Comparison of ENCODE assay signal across 10 cellular contexts in genomic region chr7:112112822-112113255, GRCh38.
DNase-seq lines count a peak whose midpoint lies in the region; ATAC-seq and TF ChIP-seq lines count a peak whose summit lies in the region.
"Had no signal": no experiment of that assay in that cellular context is flagged by ENCODE, and none has a peak within 500 bp of the region (broad histone marks: within the 10 kb centered on the region; RNA-seq: fewer than 3 reads in every experiment).

No MANE protein-coding gene starts in this region.

- H3K4me1 Mint-ChIP-seq in naive thymus-derived CD8-positive, alpha-beta T cell = no peaks in the 10 kb centered on the region
- H3K4me1 Mint-ChIP-seq: memory B cell had no signal

- POLR2A ChIA-PET in naive thymus-derived CD8-positive, alpha-beta T cell (lab: Charles Lee) = interaction anchor here (0.7 kb wide), 1 partner anchor 749 kb away, joined by 4 read pairs; no protein-coding TSS in a partner anchor

- H3K36me3 ChIP-seq in mesenchymal stem cell (ENCODE audit: control insufficient read depth in 1 of 2, insufficient read depth in 2 of 2, low read depth in 1 of 2, low read length in 2 of 2) = peaks cover 0 to 7% of the 10 kb centered on the region in 2 experiments
- no peaks in the 10 kb centered on the region for H3K36me3 ChIP-seq in uterus
- no peaks in the 10 kb centered on the region for H3K36me3 ChIP-seq in SJCRH30
- H3K36me3 ChIP-seq: cardiac muscle cell had no signal

- H3K18ac ChIP-seq in mesenchymal stem cell (ENCODE audit: low read depth in 1 of 2, low read length in 2 of 2) = peak overlapping the region in 1 of 2 experiments; percentile 29

- H3K4me2 ChIP-seq in mesenchymal stem cell (ENCODE audit: low read length, poor library complexity, severe bottlenecking) = no peak overlapping the region

- H2AFZ ChIP-seq in mesenchymal stem cell (ENCODE audit: low read depth, low read length) = no peak overlapping the region

- H4K91ac ChIP-seq in mesenchymal stem cell (ENCODE audit: low read length) = no peak overlapping the region

- peaks cover 0 to 11% (median 4%) of the 10 kb centered on the region in 5 donors for H3K27me3 Mint-ChIP-seq in naive thymus-derived CD8-positive, alpha-beta T cell

- H3K27ac ChIP-seq in mesenchymal stem cell (ENCODE audit: low read length, poor library complexity, severe bottlenecking) (no peak overlapping the region), uterus (peak overlapping the region; percentile 45 to 58), SJCRH30 (no peak overlapping the region)
- H3K27ac ChIP-seq: cardiac muscle cell had no signal

- DNase-seq in RPMI7951 (ENCODE audit: low read depth) (peak; percentile 45), epithelial cell of esophagus (ENCODE audit: low read depth) (peak; percentile 69), mesenchymal stem cell (peak; percentile 78), uterus (peak in 1 of 2 donors; percentile 27), GF-D8 (lab: John Stamatoyannopoulos, UW) (no peak), SJCRH30 (no peak)
- DNase-seq in naive thymus-derived CD8-positive, alpha-beta T cell = no peak

- H3K4me3 Mint-ChIP-seq in naive thymus-derived CD8-positive, alpha-beta T cell = no peak overlapping the region
- H3K4me3 Mint-ChIP-seq: memory B cell had no signal

- no peak for TF ChIP-seq POLR2A in uterus (IDR thresholded peaks at IDR 0.05)

- H4K8ac ChIP-seq in mesenchymal stem cell (ENCODE audit: low read length) = no peak overlapping the region

- intact Hi-C loops in uterus (cut with DNase I; ENCODE audit: low total_unique reads) = no loop called here

- H3K4me3 ChIP-seq in epithelial cell of esophagus (ENCODE audit: low read length) (no peak overlapping the region), mesenchymal stem cell (ENCODE audit: insufficient read depth in 1 of 2, low read depth in 1 of 2, low read length in 2 of 2) (peak overlapping the region in 1 of 2 experiments; percentile 43), uterus (no peak overlapping the region), SJCRH30 (no peak overlapping the region)
- H3K4me3 ChIP-seq: cardiac muscle cell had no signal

- no peaks in the 10 kb centered on the region for H3K36me3 Mint-ChIP-seq in naive thymus-derived CD8-positive, alpha-beta T cell
- H3K36me3 Mint-ChIP-seq: memory B cell had no signal

- H3K14ac ChIP-seq in mesenchymal stem cell (ENCODE audit: low read length in 2 of 2) = no peak overlapping the region

- H3K79me1 ChIP-seq in mesenchymal stem cell (replicated peaks; ENCODE audit: low read length, poor library complexity, severe bottlenecking) = peaks cover 38% of the 10 kb centered on the region

- no peak overlapping the region for H3K27ac Mint-ChIP-seq in naive thymus-derived CD8-positive, alpha-beta T cell
- H3K27ac Mint-ChIP-seq: memory B cell had no signal

- ATAC-seq in naive thymus-derived CD8-positive, alpha-beta T cell = no peak
- ATAC-seq: activated CD4-positive, CD25-positive, alpha-beta regulatory T cell treated with anti-CD3 and anti-CD28 coated beads, Interleukin-2, amount 50 U/mL, for 24 hours had no signal

- H3K27me3 ChIP-seq in mesenchymal stem cell (ENCODE audit: control insufficient read depth in 1 of 2, insufficient read depth in 1 of 2, low read length in 2 of 2) = no peaks in the 10 kb centered on the region
- H3K27me3 ChIP-seq in uterus = no peaks in the 10 kb centered on the region
- no peaks in the 10 kb centered on the region for H3K27me3 ChIP-seq in SJCRH30
- H3K27me3 ChIP-seq: cardiac muscle cell had no signal

- TF ChIP-seq CTCF in epithelial cell of esophagus (IDR thresholded peaks at IDR 0.05; ENCODE audit: insufficient read depth, low read depth, low read length, missing control alignments) = no peak
- TF ChIP-seq CTCF in uterus (IDR thresholded peaks at IDR 0.05) = no peak

- no peak overlapping the region for H3K23ac ChIP-seq in mesenchymal stem cell (ENCODE audit: low read length in 2 of 2)

- no peak overlapping the region for H2BK12ac ChIP-seq in mesenchymal stem cell (ENCODE audit: low read length in 2 of 2)

- H3K9ac ChIP-seq in mesenchymal stem cell (ENCODE audit: low read length) = peak overlapping the region; percentile 86

- H3K9me3 Mint-ChIP-seq in naive thymus-derived CD8-positive, alpha-beta T cell = no peaks in the 10 kb centered on the region
- H3K9me3 Mint-ChIP-seq: memory B cell had no signal

- no peak overlapping the region for H3K4ac ChIP-seq in mesenchymal stem cell (ENCODE audit: low read depth in 1 of 2, low read length in 2 of 2)

- H2BK5ac ChIP-seq in mesenchymal stem cell (ENCODE audit: low read depth, low read length, poor library complexity, severe bottlenecking) = no peak overlapping the region

- peak overlapping the region; percentile 52 for H2AK5ac ChIP-seq in mesenchymal stem cell (ENCODE audit: low read length, severe bottlenecking)

- H2BK120ac ChIP-seq in mesenchymal stem cell (ENCODE audit: low read depth, low read length) = no peak overlapping the region

- WGBS in mesenchymal stem cell = 71% methylated on average over 4 of the region's 5 CpGs

- H2BK15ac ChIP-seq in mesenchymal stem cell (ENCODE audit: low read depth, poor library complexity, severe bottlenecking) = no peak overlapping the region

- H3K9me3 ChIP-seq in mesenchymal stem cell (ENCODE audit: control insufficient read depth, low read length) = no peaks in the 10 kb centered on the region
- H3K9me3 ChIP-seq in uterus = no peaks in the 10 kb centered on the region
- 0 out of 2 replicates have a peak, but pooled peaks cover 3% of the 10 kb centered on the region for H3K9me3 ChIP-seq in SJCRH30 (replicated peaks)

- H3K4me1 ChIP-seq in mesenchymal stem cell (ENCODE audit: control insufficient read depth, insufficient read depth, low read depth, low read length) (no peaks in the 10 kb centered on the region), uterus (no peaks in the 10 kb centered on the region), SJCRH30 (no peaks in the 10 kb centered on the region)

Comparison
In these comparisons a context has a peak if more than half of its experiments do, and no peak if none do; other contexts are left out.
1. DNase-seq: peak in RPMI7951 (single experiment), epithelial cell of esophagus (single experiment) and mesenchymal stem cell (single experiment); none in GF-D8 (single experiment), SJCRH30 (0 of 2) and naive thymus-derived CD8-positive, alpha-beta T cell (0 of 10).
2. H3K27ac ChIP-seq: peak in uterus (2 of 2); none in mesenchymal stem cell (single experiment) and SJCRH30 (single experiment).